8 cellular contexts compared by ENCODE assay signal in the genomic region with DNA sequence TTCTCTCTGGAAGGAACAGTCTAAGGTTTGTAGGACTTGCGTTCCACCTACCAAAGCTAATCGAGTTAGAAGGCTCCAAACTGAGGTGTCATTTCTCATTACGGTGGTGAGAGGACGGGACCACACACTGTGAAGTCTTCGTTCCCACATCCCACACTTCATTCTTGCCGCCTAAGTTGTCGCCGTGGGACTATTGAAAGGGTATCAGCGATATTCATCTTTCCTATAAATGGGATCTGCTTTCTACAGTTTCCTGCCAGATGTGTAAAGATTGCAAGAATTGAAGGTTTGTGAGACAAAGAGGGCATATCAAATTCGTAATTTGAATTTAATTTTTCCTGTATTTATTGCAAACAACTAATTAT. TPM values are rescaled to one million over a fixed set of nuclear protein-coding genes. Genes with fewer than 3 reads are reported as not detected.
DNase-seq lines count a peak whose midpoint lies in the region; ATAC-seq and TF ChIP-seq lines count a peak whose summit lies in the region.

No MANE protein-coding gene starts in this region.

- H4K20me1 ChIP-seq in osteoblast (ENCODE audit: insufficient read depth, low read length) = no peaks in the 10 kb centered on the region

- H3K36me3 Mint-ChIP-seq in CD8-positive, alpha-beta memory T cell = peaks cover 0 to 34% (median 6%) of the 10 kb centered on the region in 3 donors
- peaks cover 4% of the 10 kb centered on the region for H3K36me3 Mint-ChIP-seq in endothelial cell (ENCODE audit: low read depth, unreplicated experiment)

- no peak for TF ChIP-seq CTCF in endothelial cell (IDR thresholded peaks at IDR 0.05; ENCODE audit: unreplicated experiment)
- TF ChIP-seq CTCF in osteoblast (IDR thresholded peaks at IDR 0.05; ENCODE audit: extremely low read depth, low read depth, low read length) = no peak

- peak overlapping the region; percentile 63 for H3K27ac ChIP-seq in CD8-positive, alpha-beta memory T cell (ENCODE audit: low read depth, low read length)
- peak overlapping the region; percentile 65 for H3K27ac ChIP-seq in osteoblast (ENCODE audit: low read depth, low read length)

- POLR2A ChIA-PET in CD8-positive, alpha-beta memory T cell (lab: Charles Lee) = interaction anchor here (1.0 to 1.9 kb wide), 3 partner anchors 48 to 771 kb away, joined by 3 to 22 read pairs (median 7); a partner anchor contains a TSS

- no peak for DNase-seq in CD8-positive, alpha-beta memory T cell
- DNase-seq in NCI-H82 treated with DMSO at 0.1 percent for 48 hours (lab: John Stamatoyannopoulos, UW; ENCODE audit: unreplicated experiment) (peak; percentile 48), endothelial cell (ENCODE audit: low spot score) (no peak), osteoblast (ENCODE audit: insufficient read length, low spot score, missing footprints) (no peak), NCI-H2081 treated with DMSO at 0.1 percent for 48 hours (lab: John Stamatoyannopoulos, UW) (no peak), kidney tubule cell (ENCODE audit: low spot score) (no peak), NCI-H187 treated with DMSO at 0.1 percent for 48 hours (lab: John Stamatoyannopoulos, UW) (no peak)

- H3K9me3 Mint-ChIP-seq in CD8-positive, alpha-beta memory T cell = no peaks in the 10 kb centered on the region
- no peaks in the 10 kb centered on the region for H3K9me3 Mint-ChIP-seq in endothelial cell (ENCODE audit: unreplicated experiment)

- H3K27ac Mint-ChIP-seq in CD8-positive, alpha-beta memory T cell = peak overlapping the region; percentile 78 to 95 (median 90)
- H3K27ac Mint-ChIP-seq in endothelial cell (ENCODE audit: unreplicated experiment) = peak overlapping the region; percentile 72

- H3K4me1 Mint-ChIP-seq in CD8-positive, alpha-beta memory T cell = peaks cover 31 to 44% (median 36%) of the 10 kb centered on the region in 3 donors
- H3K4me1 Mint-ChIP-seq in endothelial cell (ENCODE audit: unreplicated experiment) = peaks cover 4% of the 10 kb centered on the region

- no peaks in the 10 kb centered on the region for H3K27me3 ChIP-seq in CD8-positive, alpha-beta memory T cell (ENCODE audit: insufficient read depth, low read length, poor library complexity, severe bottlenecking)
- no peaks in the 10 kb centered on the region for H3K27me3 ChIP-seq in osteoblast (ENCODE audit: insufficient read depth, low read length)

- H3K9me3 ChIP-seq in CD8-positive, alpha-beta memory T cell (ENCODE audit: low read length) = no peaks in the 10 kb centered on the region
- no peaks in the 10 kb centered on the region for H3K9me3 ChIP-seq in osteoblast (ENCODE audit: low read depth, low read length)

- H2AFZ ChIP-seq in osteoblast (ENCODE audit: low read length) = peak overlapping the region; percentile 85

- no peaks in the 10 kb centered on the region for H3K36me3 ChIP-seq in CD8-positive, alpha-beta memory T cell (ENCODE audit: insufficient read depth, low read length)
- peaks cover 13% of the 10 kb centered on the region for H3K36me3 ChIP-seq in osteoblast (ENCODE audit: insufficient read depth, low read length)

- peaks cover 37% of the 10 kb centered on the region for H3K79me2 ChIP-seq in osteoblast (ENCODE audit: insufficient read depth, low read length)

- CTCF ChIA-PET in CD8-positive, alpha-beta memory T cell (lab: Charles Lee) = interaction anchor here (1.1 to 2.1 kb wide), 4 partner anchors 13 to 103 kb away, joined by 3 to 12 read pairs (median 5); a partner anchor contains a TSS

- peak overlapping the region; percentile 99 for H3K4me2 ChIP-seq in osteoblast (ENCODE audit: insufficient read depth, low read length)

- H3K4me3 Mint-ChIP-seq in CD8-positive, alpha-beta memory T cell = peak overlapping the region; percentile 86 to 96 (median 95)
- H3K4me3 Mint-ChIP-seq in endothelial cell (ENCODE audit: unreplicated experiment) = peak overlapping the region; percentile 92

- ATAC-seq in HG03432 (IDR thresholded peaks at IDR 0.05; ENCODE audit: unreplicated experiment) = no peak

- peaks cover 0 to 4% of the 10 kb centered on the region in 2 donors for H3K27me3 Mint-ChIP-seq in CD8-positive, alpha-beta memory T cell
- H3K27me3 Mint-ChIP-seq in endothelial cell (ENCODE audit: unreplicated experiment) = no peaks in the 10 kb centered on the region

- H3K4me3 ChIP-seq in CD8-positive, alpha-beta memory T cell (ENCODE audit: low read length) = peak overlapping the region; percentile 69
- peak overlapping the region; percentile 79 for H3K4me3 ChIP-seq in osteoblast (ENCODE audit: insufficient read depth, low read length)

- H3K4me1 ChIP-seq in CD8-positive, alpha-beta memory T cell (ENCODE audit: insufficient read depth, low read length) = peaks cover 27% of the 10 kb centered on the region
- H3K4me1 ChIP-seq in osteoblast (ENCODE audit: insufficient read depth, low read length) = peaks cover 17% of the 10 kb centered on the region

RNA-seq across cellular contexts. Expression of a gene that starts 0.6 kb away (rescaled TPM):
- total RNA-seq in CD8-positive, alpha-beta memory T cell = 10 to 100 TPM; 27.7 to 30.6 TPM
- 11.4 TPM for polyA plus RNA-seq in CD8-positive, alpha-beta memory T cell
- total RNA-seq in endothelial cell (ENCODE audit: unreplicated experiment) (24.8 TPM), osteoblast (36.2 and 40.5 TPM in 2 replicates)

RNA-seq across cellular contexts. Expression of a gene that starts 47.7 kb away (rescaled TPM):
- total RNA-seq in CD8-positive, alpha-beta memory T cell = 10 to 100 TPM; 55.8 to 60.0 TPM
- polyA plus RNA-seq in CD8-positive, alpha-beta memory T cell = 30.7 TPM
- total RNA-seq in endothelial cell (ENCODE audit: unreplicated experiment) (44.3 TPM), osteoblast (22.4 and 32.6 TPM in 2 replicates)

RNA-seq across cellular contexts. Expression of a gene that starts 48.3 kb away (rescaled TPM):
- 10 to 100 TPM; 35.6 to 36.3 TPM for total RNA-seq in CD8-positive, alpha-beta memory T cell
- 1.2 TPM for polyA plus RNA-seq in CD8-positive, alpha-beta memory T cell
- total RNA-seq in endothelial cell (ENCODE audit: unreplicated experiment) (16.0 TPM), osteoblast (3.8 and 418 TPM in 2 replicates)
